Comparison of ENCODE assay signal across 19 cellular contexts in the genomic region with DNA sequence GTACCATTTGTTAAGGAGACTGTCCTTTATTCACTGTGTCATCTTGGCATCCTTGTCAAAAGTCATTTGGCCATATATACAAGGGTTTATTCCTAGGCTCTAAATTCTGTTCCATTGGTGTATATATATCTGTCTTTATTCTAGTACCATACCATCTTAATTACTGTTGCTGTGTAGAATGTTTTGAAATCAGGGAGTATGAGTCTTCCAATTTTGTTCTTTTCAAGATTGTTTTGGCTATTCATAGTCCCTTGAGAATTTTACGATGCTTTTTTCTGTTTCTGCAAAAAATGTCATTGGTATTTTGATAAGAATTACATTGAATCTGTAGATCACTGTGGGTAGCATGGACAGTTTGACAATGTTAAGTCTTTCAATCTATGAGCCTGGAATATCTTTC. TPM values are rescaled to one million over a fixed set of nuclear protein-coding genes. Genes with fewer than 3 reads are reported as not detected.
DNase-seq lines count a peak whose midpoint lies in the region; ATAC-seq, FAIRE-seq and TF ChIP-seq lines count a peak whose summit lies in the region.
"Had no signal": no experiment of that assay in that cellular context is flagged by ENCODE, and none has a peak within 500 bp of the region (broad histone marks: within the 10 kb centered on the region; RNA-seq: fewer than 3 reads in every experiment).

No MANE protein-coding gene starts in this region.

- intact Hi-C loops in transverse colon (cut with DNase I; ENCODE audit: low total_unique reads), result no loop called here

- H3K4me1 Mint-ChIP-seq in activated T-helper 17 cell treated with anti-CD3 and anti-CD28 coated beads, Interleukin-2, amount 50 U/mL, for 72 hours, result peaks cover 16% of the 10 kb centered on the region
- H3K4me1 Mint-ChIP-seq: H9 had no signal

- no peaks in the 10 kb centered on the region for H3K27me3 Mint-ChIP-seq in activated T-helper 17 cell treated with anti-CD3 and anti-CD28 coated beads, Interleukin-2, amount 50 U/mL, for 72 hours
- H3K27me3 Mint-ChIP-seq: B cell, IgD-negative memory B cell had no signal

- no peak overlapping the region for H3K27ac ChIP-seq in transverse colon
- H3K27ac ChIP-seq: BLaER1 treated with 17β-estradiol and CSF1 and Interleukin-3, amounts not matched to agents 10 nM and 100 nM had no signal

- WGBS in transverse colon (ENCODE audit: low coverage in 1 of 2), 2 donors, result 95 to 100% methylated on average over 1 of the region's 1 CpG

- in situ Hi-C loops in transverse colon (cut with MboI; ENCODE audit: low pct_ligation_motif_present in 1 of 4, low pct_unique_long_range_greater_than_20kb in 1 of 4, low sequenced_read_pairs in 3 of 4), result no loop called here

- peaks cover 58% of the 10 kb centered on the region for H3K36me3 Mint-ChIP-seq in activated T-helper 17 cell treated with anti-CD3 and anti-CD28 coated beads, Interleukin-2, amount 50 U/mL, for 72 hours (ENCODE audit: low read depth)

- FAIRE-seq in H54 (lab: Jason Lieb, UNC), result peak; percentile 27
- FAIRE-seq: GM12891, HepG2 had no signal

- no peak for TF ChIP-seq CTCF in fibroblast of mammary gland (conservative IDR thresholded peaks at IDR 0.05; ENCODE audit: control insufficient read depth, insufficient read depth, low read depth, low read length)
- TF ChIP-seq CTCF in fibroblast of villous mesenchyme (IDR thresholded peaks at IDR 0.05; ENCODE audit: insufficient read depth, low read depth, low read length), result no peak
- TF ChIP-seq CTCF in transverse colon (IDR thresholded peaks at IDR 0.05), result no peak

- no peaks in the 10 kb centered on the region for H3K9me3 Mint-ChIP-seq in activated T-helper 17 cell treated with anti-CD3 and anti-CD28 coated beads, Interleukin-2, amount 50 U/mL, for 72 hours
- H3K9me3 Mint-ChIP-seq: CD8-positive, alpha-beta T cell had no signal

- H3K27ac Mint-ChIP-seq in activated T-helper 17 cell treated with anti-CD3 and anti-CD28 coated beads, Interleukin-2, amount 50 U/mL, for 72 hours, result no peak overlapping the region
- H3K27ac Mint-ChIP-seq: B cell; CD8-positive, alpha-beta T cell; H9; IgD-negative memory B cell had no signal

- ATAC-seq in activated T-helper 17 cell treated with anti-CD3 and anti-CD28 coated beads, Interleukin-2, amount 50 U/mL, for 72 hours (replicated peaks), result no peak
- ATAC-seq in GM19324 (IDR thresholded peaks at IDR 0.05; ENCODE audit: low FRiP score, unreplicated experiment), result no peak
- ATAC-seq: CD8-positive, alpha-beta T cell; HepG2 had no signal

- TF ChIP-seq POLR2A in H54 (IDR thresholded peaks at IDR 0.05; ENCODE audit: low read depth, low read length) (no peak), transverse colon (IDR thresholded peaks at IDR 0.05) (no peak)

- no peaks in the 10 kb centered on the region for H3K27me3 ChIP-seq in transverse colon
- H3K27me3 ChIP-seq: BLaER1 treated with 17β-estradiol and CSF1 and Interleukin-3, amounts not matched to agents 10 nM and 100 nM had no signal

- peaks cover 0 to 2% (median under 1%) of the 10 kb centered on the region in 4 donors for H3K4me1 ChIP-seq in transverse colon

- H3K4me3 ChIP-seq in fibroblast of mammary gland (ENCODE audit: control insufficient read depth, low read depth, low read length) (no peak overlapping the region), fibroblast of villous mesenchyme (ENCODE audit: low read depth, low read length) (no peak overlapping the region), transverse colon (no peak overlapping the region)
- H3K4me3 ChIP-seq: BLaER1 treated with 17β-estradiol and CSF1 and Interleukin-3, amounts not matched to agents 10 nM and 100 nM had no signal

- no peaks in the 10 kb centered on the region for H3K9me3 ChIP-seq in transverse colon

- H3K4me3 Mint-ChIP-seq in activated T-helper 17 cell treated with anti-CD3 and anti-CD28 coated beads, Interleukin-2, amount 50 U/mL, for 72 hours, result no peak overlapping the region
- H3K4me3 Mint-ChIP-seq: B cell; CD8-positive, alpha-beta T cell; H9; IgD-negative memory B cell had no signal

- no peaks in the 10 kb centered on the region for H3K36me3 ChIP-seq in transverse colon

- peak; percentile 34 for DNase-seq in EH (ENCODE audit: low read depth)
- DNase-seq in H54 (ENCODE audit: insufficient read length, low spot score), result no peak
- DNase-seq in fibroblast of mammary gland (ENCODE audit: low read depth), result peak; percentile 43
- DNase-seq in fibroblast of villous mesenchyme (ENCODE audit: low read depth), result peak; percentile 22
- no peak for DNase-seq in transverse colon
- DNase-seq: 8988T; Calu3; CD8-positive, alpha-beta T cell; DMS53; DND-41; GOT3; H9 had no signal

- no peak for TF ChIP-seq EP300 in transverse colon (IDR thresholded peaks at IDR 0.05; ENCODE audit: low read depth)

RNA-seq across cellular contexts. Expression of gene PFN2, which starts 28.7 kb away (rescaled TPM):
- total RNA-seq in fibroblast of villous mesenchyme, result 137 and 196 TPM in 2 replicates
- total RNA-seq in activated T-helper 17 cell treated with anti-CD3 and anti-CD28 coated beads, Interleukin-2, amount 50 U/mL, for 72 hours, result 1 to 10 TPM; 1.8 to 2.0 TPM
- 10 to 100 TPM; 14.1 to 49.1 (median 42.6) TPM for total RNA-seq in transverse colon

Comparison
In these comparisons a context has a peak if more than half of its experiments do, and no peak if none do; other contexts are left out.
1. DNase-seq: peak in EH (single experiment), fibroblast of mammary gland (single experiment) and fibroblast of villous mesenchyme (single experiment); none in H54 (single experiment) and transverse colon (single experiment).
2. RNA of gene PFN2, which starts 28.7 kb away (total RNA-seq): 137 to 196 TPM in fibroblast of villous mesenchyme and 14.1 to 49.1 TPM in transverse colon; 1.8 to 2.0 TPM in activated T-helper 17 cell treated with anti-CD3 and anti-CD28 coated beads, Interleukin-2, amount 50 U/mL, for 72 hours; every median in the first group is over 4 times any median in the second.